In the genomic region with DNA sequence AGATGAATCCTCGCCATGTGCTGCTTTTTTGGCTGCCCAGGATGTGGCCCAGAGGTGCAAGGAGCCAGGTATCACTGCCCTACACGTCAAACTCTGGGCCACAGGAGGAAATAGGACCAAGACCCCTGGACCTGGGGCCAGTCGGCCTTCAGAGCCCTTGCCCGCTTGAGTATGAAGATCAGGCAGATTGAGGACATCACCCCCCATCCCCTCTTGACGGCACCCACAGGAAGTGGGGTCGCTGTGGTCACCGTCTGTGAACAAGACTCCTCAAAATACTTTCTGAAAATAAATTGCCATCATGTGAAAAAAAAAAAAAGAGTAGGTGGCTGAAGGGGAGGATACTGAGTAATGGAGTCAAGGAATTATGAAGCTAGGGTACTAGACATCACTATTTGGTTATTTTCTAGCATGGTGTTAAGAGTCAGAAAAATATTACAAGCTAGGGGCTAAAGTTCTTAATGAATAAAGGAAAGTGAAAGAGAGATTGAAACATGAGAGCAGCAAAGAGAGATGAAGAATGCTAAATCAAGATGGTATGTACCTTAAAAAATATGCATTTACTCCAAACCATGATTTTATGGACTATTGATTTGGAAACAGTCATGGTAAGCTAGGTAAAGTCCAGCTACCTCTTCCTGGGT, we compare ENCODE assay signal across 1 cellular context.
TF ChIP-seq lines count a peak whose summit lies in the region.

No MANE protein-coding gene starts in this region.

TF ChIP-seq in HepG2, 621 proteins besides CTCF, POLR2A, EP300 and RAD21 (continued from another document):
- TF ChIP-seq, protein P1, sequence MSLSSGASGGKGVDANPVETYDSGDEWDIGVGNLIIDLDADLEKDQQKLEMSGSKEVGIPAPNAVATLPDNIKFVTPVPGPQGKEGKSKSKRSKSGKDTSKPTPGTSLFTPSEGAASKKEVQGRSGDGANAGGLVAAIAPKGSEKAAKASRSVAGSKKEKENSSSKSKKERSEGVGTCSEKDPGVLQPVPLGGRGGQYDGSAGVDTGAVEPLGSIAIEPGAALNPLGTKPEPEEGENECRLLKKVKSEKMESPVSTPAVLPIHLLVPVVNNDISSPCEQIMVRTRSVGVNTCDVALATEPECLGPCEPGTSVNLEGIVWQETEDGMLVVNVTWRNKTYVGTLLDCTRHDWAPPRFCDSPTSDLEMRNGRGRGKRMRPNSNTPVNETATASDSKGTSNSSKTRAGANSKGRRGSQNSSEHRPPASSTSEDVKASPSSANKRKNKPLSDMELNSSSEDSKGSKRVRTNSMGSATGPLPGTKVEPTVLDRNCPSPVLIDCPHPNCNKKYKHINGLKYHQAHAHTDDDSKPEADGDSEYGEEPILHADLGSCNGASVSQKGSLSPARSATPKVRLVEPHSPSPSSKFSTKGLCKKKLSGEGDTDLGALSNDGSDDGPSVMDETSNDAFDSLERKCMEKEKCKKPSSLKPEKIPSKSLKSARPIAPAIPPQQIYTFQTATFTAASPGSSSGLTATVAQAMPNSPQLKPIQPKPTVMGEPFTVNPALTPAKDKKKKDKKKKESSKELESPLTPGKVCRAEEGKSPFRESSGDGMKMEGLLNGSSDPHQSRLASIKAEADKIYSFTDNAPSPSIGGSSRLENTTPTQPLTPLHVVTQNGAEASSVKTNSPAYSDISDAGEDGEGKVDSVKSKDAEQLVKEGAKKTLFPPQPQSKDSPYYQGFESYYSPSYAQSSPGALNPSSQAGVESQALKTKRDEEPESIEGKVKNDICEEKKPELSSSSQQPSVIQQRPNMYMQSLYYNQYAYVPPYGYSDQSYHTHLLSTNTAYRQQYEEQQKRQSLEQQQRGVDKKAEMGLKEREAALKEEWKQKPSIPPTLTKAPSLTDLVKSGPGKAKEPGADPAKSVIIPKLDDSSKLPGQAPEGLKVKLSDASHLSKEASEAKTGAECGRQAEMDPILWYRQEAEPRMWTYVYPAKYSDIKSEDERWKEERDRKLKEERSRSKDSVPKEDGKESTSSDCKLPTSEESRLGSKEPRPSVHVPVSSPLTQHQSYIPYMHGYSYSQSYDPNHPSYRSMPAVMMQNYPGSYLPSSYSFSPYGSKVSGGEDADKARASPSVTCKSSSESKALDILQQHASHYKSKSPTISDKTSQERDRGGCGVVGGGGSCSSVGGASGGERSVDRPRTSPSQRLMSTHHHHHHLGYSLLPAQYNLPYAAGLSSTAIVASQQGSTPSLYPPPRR (CRISPR knock-in tag; IDR thresholded peaks at IDR 0.05; ENCODE audit: borderline replicate concordance), result no peak
- TF ChIP-seq CEBPB (IDR thresholded peaks at IDR 0.05; ENCODE audit: borderline replicate concordance, low read depth, low read length), result no peak
- TF ChIP-seq KMT2B (CRISPR knock-in tag; IDR thresholded peaks at IDR 0.05), result no peak
- TF ChIP-seq SMAD9 (CRISPR knock-in tag; IDR thresholded peaks at IDR 0.05), result no peak
- no peak for TF ChIP-seq ZNF235 (CRISPR knock-in tag; IDR thresholded peaks at IDR 0.05; ENCODE audit: borderline replicate concordance)
TF ChIP-seq in HepG2: peak in this region for 0.
